ENCODE assay signal across 8 cellular contexts in the genomic region with DNA sequence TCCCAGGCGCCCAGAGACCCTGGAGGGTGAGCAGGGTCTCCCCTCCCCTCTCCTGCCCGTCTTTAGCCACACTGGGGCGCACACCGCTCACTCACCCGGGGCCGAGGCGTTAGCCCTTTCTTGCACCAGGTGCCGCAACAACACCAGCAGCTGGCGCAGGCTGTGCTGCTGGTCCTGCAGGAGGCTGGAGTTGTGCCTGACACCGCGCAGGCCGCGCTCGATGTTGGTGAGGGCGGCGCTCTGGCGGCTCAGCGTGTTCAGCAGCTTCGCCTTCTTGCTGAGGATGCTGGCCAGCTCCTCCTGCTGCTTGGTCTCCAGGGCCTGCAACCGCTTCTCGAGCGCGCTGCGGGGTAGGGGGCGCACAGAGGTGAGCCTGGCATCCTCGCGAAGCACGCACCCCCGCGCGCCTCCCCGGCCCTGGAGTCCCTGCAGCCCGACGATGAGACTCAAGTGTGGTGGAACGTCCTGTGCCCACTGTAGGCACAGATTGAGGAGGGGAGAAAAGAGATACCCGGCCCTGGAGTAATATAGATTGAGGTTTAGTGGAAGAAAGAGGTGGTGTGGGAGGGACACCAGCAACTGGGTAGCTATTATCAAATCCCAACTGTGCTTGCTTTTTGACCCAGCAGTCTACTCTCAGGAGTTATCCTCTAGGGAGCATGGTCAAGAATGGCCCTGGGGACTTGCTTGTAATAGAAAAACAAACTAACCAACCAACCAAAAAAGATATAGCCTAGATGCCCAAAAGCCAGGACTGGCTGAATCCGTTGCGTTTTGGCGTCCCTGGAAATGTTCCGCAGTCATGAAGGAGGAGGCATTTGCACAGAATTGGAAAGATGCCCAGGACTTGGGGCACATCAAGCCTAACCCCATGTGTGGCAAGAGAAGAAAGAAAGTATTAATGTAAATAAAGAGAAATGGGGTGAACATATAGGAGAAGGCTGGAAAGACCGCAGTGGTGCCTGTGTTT. TPM values are rescaled to one million over a fixed set of nuclear protein-coding genes. Genes with fewer than 3 reads are reported as not detected.
DNase-seq lines count a peak whose midpoint lies in the region; ATAC-seq and TF ChIP-seq lines count a peak whose summit lies in the region.

No MANE protein-coding gene starts in this region.

- intact Hi-C loops in esophagus muscularis mucosa (cut with DNase I) = no loop called here

- 29% methylated on average over 23 of the region's 41 CpGs for WGBS in esophagus muscularis mucosa

- H3K4me1 ChIP-seq in esophagus muscularis mucosa = peaks cover 5 to 16% (median 6%) of the 10 kb centered on the region in 4 donors

- no peak for ATAC-seq in HG02870 (IDR thresholded peaks at IDR 0.05; ENCODE audit: unreplicated experiment)

- H3K9me3 ChIP-seq in esophagus muscularis mucosa = no peaks in the 10 kb centered on the region

- DNase-seq in ACHN (peak; percentile 61), HCEC 1CT (peak; percentile 12), choroid plexus epithelial cell (ENCODE audit: low read depth) (peak; percentile 57), kidney tubule cell (ENCODE audit: low spot score) (peak; percentile 48), esophagus muscularis mucosa (ENCODE audit: extremely low spot score) (no peak), epidermal melanocyte (ENCODE audit: insufficient read length, low spot score) (no peak), GM13976 (ENCODE audit: low spot score) (no peak)

- TF ChIP-seq CTCF in choroid plexus epithelial cell (conservative IDR thresholded peaks at IDR 0.05; ENCODE audit: low read depth, low read length) (no peak), esophagus muscularis mucosa (IDR thresholded peaks at IDR 0.05) (no peak), GM13976 (IDR thresholded peaks at IDR 0.05; ENCODE audit: borderline replicate concordance, control extremely low read depth, extremely low read depth, insufficient read depth, missing control alignments) (no peak)

- H3K27ac ChIP-seq in esophagus muscularis mucosa (replicated peaks in 1 of 4) = no peak overlapping the region

- no peaks in the 10 kb centered on the region for H3K36me3 ChIP-seq in esophagus muscularis mucosa

- H3K4me3 ChIP-seq in choroid plexus epithelial cell (ENCODE audit: low read depth, low read length) (no peak overlapping the region), esophagus muscularis mucosa (no peak overlapping the region)

- in situ Hi-C loops in ACHN (cut with HindIII; ENCODE audit: low pct_ligation_motif_present, low pct_unique_long_range_greater_than_20kb, low sequenced_read_pairs) (no loop called here), GM13976 (cut with MboI; ENCODE audit: low sequenced_read_pairs, unreplicated experiment) (no loop called here)

- no peak for TF ChIP-seq POLR2A in esophagus muscularis mucosa (IDR thresholded peaks at IDR 0.05; ENCODE audit: low read depth)

- no peak for TF ChIP-seq EP300 in esophagus muscularis mucosa (IDR thresholded peaks at IDR 0.05)

- H3K27me3 ChIP-seq in esophagus muscularis mucosa = peaks cover 0 to 50% (median 0%) of the 10 kb centered on the region in 4 donors

RNA-seq across cellular contexts. Expression of gene ANGPT4, which starts 30.9 kb away (rescaled TPM):
- total RNA-seq in esophagus muscularis mucosa = under 1 TPM in 3 of 4 donors, not detected in 1; under 0.01 to 0.46 (median 0.13) TPM

RNA-seq across cellular contexts. Expression of gene FAM110A, which starts 51.8 kb away (rescaled TPM):
- total RNA-seq in esophagus muscularis mucosa = 1 to 10 TPM; 2.0 to 4.4 (median 3.2) TPM

Comparison
In these comparisons a context has a peak if more than half of its experiments do, and no peak if none do; other contexts are left out.
1. DNase-seq: peak in ACHN (single experiment), HCEC 1CT (single experiment), choroid plexus epithelial cell (single experiment) and kidney tubule cell (single experiment); none in esophagus muscularis mucosa (single experiment), epidermal melanocyte (single experiment) and GM13976 (single experiment).